ENCODE assay signal across 9 cellular contexts in genomic region chr10:22315455-22316285, GRCh38. TPM values are rescaled to one million over a fixed set of nuclear protein-coding genes. Genes with fewer than 3 reads are reported as not detected.
A peak's percentile ranks its signal among the peaks of the same experiment; 100 is the strongest.
DNase-seq lines count a peak whose midpoint lies in the region; ATAC-seq and TF ChIP-seq lines count a peak whose summit lies in the region.
"Had no signal": no experiment of that assay in that cellular context is flagged by ENCODE, and none has a peak within 500 bp of the region (broad histone marks: within the 10 kb centered on the region; RNA-seq: fewer than 3 reads in every experiment).

No MANE protein-coding gene starts in this region.

- H3K27ac Mint-ChIP-seq in progenitor cell of endocrine pancreas: peak overlapping the region; percentile 93

- H3K9me3 Mint-ChIP-seq in progenitor cell of endocrine pancreas (ENCODE audit: low read depth): no peaks in the 10 kb centered on the region

- peaks cover 39% of the 10 kb centered on the region for H3F3A ChIP-seq in SU-DHL-6 (ENCODE audit: insufficient read depth)

- H3K27me3 Mint-ChIP-seq in progenitor cell of endocrine pancreas: peaks cover 65% of the 10 kb centered on the region

- peak overlapping the region; percentile 93 for H3K4me2 ChIP-seq in SU-DHL-6 (ENCODE audit: low read depth, low read length, poor library complexity, severe bottlenecking)

- no peaks in the 10 kb centered on the region for H3K9me3 ChIP-seq in SU-DHL-6 (ENCODE audit: insufficient read depth, low read length)

- DNase-seq in AG10803 (ENCODE audit: low read depth) (no peak), fibroblast of villous mesenchyme (ENCODE audit: low read depth) (no peak), progenitor cell of endocrine pancreas (ENCODE audit: low spot score, unreplicated experiment) (no peak), COLO829 (ENCODE audit: low spot score) (no peak)

- H3K36me3 ChIP-seq in SU-DHL-6 (ENCODE audit: low read length): 0 out of 2 replicates have a peak, but pooled peaks cover 15% of the 10 kb centered on the region

- H3K36me3 Mint-ChIP-seq in progenitor cell of endocrine pancreas (ENCODE audit: insufficient read depth): no peaks in the 10 kb centered on the region

- peaks cover 16% of the 10 kb centered on the region for H3K4me1 Mint-ChIP-seq in progenitor cell of endocrine pancreas (ENCODE audit: low read depth)

- H3K27ac ChIP-seq in SU-DHL-6 (ENCODE audit: low read depth, low read length): no peak overlapping the region

- TF ChIP-seq CTCF in AG10803 (conservative IDR thresholded peaks at IDR 0.05; ENCODE audit: low read length) (no peak), SU-DHL-6 (IDR thresholded peaks at IDR 0.05; ENCODE audit: insufficient read depth, low read length, poor library complexity, severe bottlenecking) (no peak), fibroblast of villous mesenchyme (IDR thresholded peaks at IDR 0.05; ENCODE audit: insufficient read depth, low read depth, low read length) (no peak), progenitor cell of endocrine pancreas (IDR thresholded peaks at IDR 0.05; ENCODE audit: unreplicated experiment) (no peak)

- no peaks in the 10 kb centered on the region for H3K27me3 ChIP-seq in SU-DHL-6 (ENCODE audit: low read length)

- H3K4me3 ChIP-seq in AG10803 (ENCODE audit: low read length) (peak overlapping the region; percentile 84), SU-DHL-6 (ENCODE audit: insufficient read depth, low read length, poor library complexity, severe bottlenecking) (peak overlapping the region; percentile 77), fibroblast of villous mesenchyme (ENCODE audit: low read depth, low read length) (peak overlapping the region; percentile 67)

- H3K4me3 Mint-ChIP-seq in progenitor cell of endocrine pancreas (ENCODE audit: low read depth): peak overlapping the region; percentile 84

- no peaks in the 10 kb centered on the region for H3K9me2 ChIP-seq in SU-DHL-6 (replicated peaks; ENCODE audit: insufficient read depth, low read length)

- peak overlapping the region; percentile 92 for H2AFZ ChIP-seq in SU-DHL-6 (ENCODE audit: low read depth, low read length, severe bottlenecking)

- ATAC-seq in GM18870 (IDR thresholded peaks at IDR 0.05; ENCODE audit: unreplicated experiment): peak; percentile 18
- peak; percentile 20 for ATAC-seq in HG03097 (IDR thresholded peaks at IDR 0.05; ENCODE audit: low FRiP score, unreplicated experiment)
- ATAC-seq in GM18520 (IDR thresholded peaks at IDR 0.05; ENCODE audit: unreplicated experiment): no peak

- no peaks in the 10 kb centered on the region for H3K79me2 ChIP-seq in SU-DHL-6 (ENCODE audit: insufficient read depth, low read length)

- H4K20me1 ChIP-seq in SU-DHL-6 (ENCODE audit: low read depth, low read length): peaks cover 5% of the 10 kb centered on the region; the same call in 1 of the 2 replicates

- peak overlapping the region; percentile 77 for H3K9ac ChIP-seq in SU-DHL-6 (ENCODE audit: low read length)

RNA-seq across cellular contexts. Expression of gene COMMD3, which starts 0.5 kb away (rescaled TPM):
- 32.9 and 38.4 TPM in 2 replicates for total RNA-seq in fibroblast of villous mesenchyme
- total RNA-seq in progenitor cell of endocrine pancreas: 48.5 and 48.8 TPM in 2 replicates

RNA-seq across cellular contexts. Expression of gene BMI1, which starts 5.2 kb away (rescaled TPM):
- total RNA-seq in fibroblast of villous mesenchyme (43.2 and 49.0 TPM in 2 replicates), progenitor cell of endocrine pancreas (62.1 and 64.3 TPM in 2 replicates)

RNA-seq across cellular contexts. Expression of gene SPAG6, which starts 29.6 kb away (rescaled TPM):
- not detected in 2 replicates for total RNA-seq in fibroblast of villous mesenchyme
- total RNA-seq in progenitor cell of endocrine pancreas: 8.5 and 8.9 TPM in 2 replicates
- total RNA-seq: RPMI7951 had no signal
